ENCODE assay signal across 32 cellular contexts in genomic region chr2:19870792-19871191, GRCh38. TPM values are rescaled to one million over a fixed set of nuclear protein-coding genes. Genes with fewer than 3 reads are reported as not detected.
"Had no signal": no experiment of that assay in that cellular context is flagged by ENCODE, and none has a peak within 500 bp of the region (broad histone marks: within the 10 kb centered on the region; RNA-seq: fewer than 3 reads in every experiment).

No MANE protein-coding gene starts in this region.

- ATAC-seq: activated CD4-positive, CD25-positive, alpha-beta regulatory T cell treated with anti-CD3 and anti-CD28 coated beads, Interleukin-2, amount 50 U/mL, for 24 hours; activated CD8-positive, alpha-beta memory T cell treated with anti-CD3 and anti-CD28 coated beads, Interleukin-2, amount 10 ng/mL, durations not matched to agents 7 days and 5 days; activated CD8-positive, alpha-beta T cell treated with anti-CD3 and anti-CD28 coated beads for 36 hours; esophagus mucosa; T-helper 17 cell had no signal

- H3K27me3 ChIP-seq: ascending aorta, breast epithelium, colonic mucosa had no signal

- H3K27me3 Mint-ChIP-seq: activated B cell treated with CpG ODN at 0.5 μM for 24 hours; activated CD8-positive, alpha-beta memory T cell treated with anti-CD3 and anti-CD28 coated beads, Interleukin-2, amount 10 ng/mL, durations not matched to agents 7 days and 5 days; activated CD8-positive, alpha-beta T cell treated with anti-CD3 and anti-CD28 coated beads for 36 hours; activated naive CD8-positive, alpha-beta T cell treated with anti-CD3 and anti-CD28 coated beads, Interleukin-2, amount 10 ng/mL, durations not matched to agents 7 days and 5 days; T-helper 17 cell had no signal

- H3K36me3 ChIP-seq: ascending aorta, breast epithelium, cardiac muscle cell, colonic mucosa, WERI-Rb-1 had no signal

- H3K4me1 Mint-ChIP-seq: brain had no signal

- H3K27ac Mint-ChIP-seq: activated B cell treated with CpG ODN at 0.5 μM for 24 hours; activated CD8-positive, alpha-beta memory T cell treated with anti-CD3 and anti-CD28 coated beads, Interleukin-2, amount 10 ng/mL, durations not matched to agents 7 days and 5 days; activated CD8-positive, alpha-beta T cell treated with anti-CD3 and anti-CD28 coated beads for 36 hours; activated naive CD4-positive, alpha-beta T cell treated with anti-CD3 and anti-CD28 coated beads for 36 hours; activated naive CD8-positive, alpha-beta T cell treated with anti-CD3 and anti-CD28 coated beads, Interleukin-2, amount 10 ng/mL, durations not matched to agents 7 days and 5 days; activated T-helper 1 cell treated with anti-CD3 and anti-CD28 coated beads, Interleukin-12 subunit alpha, Interleukin-12 subunit beta, Interleukin-2, Interleukin-4 antibody, amounts not matched to agents 30 ng/mL and 10 ng/mL and 1 ng/mL, durations not matched to agents 14 hours and 24 hours and 36 hours; activated T-helper 2 cell treated with anti-CD3 and anti-CD28 coated beads, Interferon-gamma antibody, Interleukin-2, Interleukin-4, amounts not matched to agents 10 μg/mL and 5 μg/mL and 100 μg/mL, durations not matched to agents 14 hours and 24 hours and 36 hours; brain; endodermal cell; T-helper 2 cell treated with Interferon-gamma antibody and Interleukin-4, amounts not matched to agents 5 μg/mL and 100 μg/mL, for 36 hours had no signal

- H3K9me3 ChIP-seq: ascending aorta, breast epithelium, colonic mucosa had no signal

- H3K4me3 ChIP-seq: ascending aorta, breast epithelium, cardiac muscle cell, colonic mucosa, dorsolateral prefrontal cortex had no signal

- DNase-seq: activated B cell treated with CpG ODN at 0.5 μM for 24 hours; activated CD4-positive, alpha-beta T cell treated with anti-CD3 and anti-CD28 coated beads for 48 hours; activated CD4-positive, alpha-beta T cell treated with anti-CD3 and anti-CD28 coated beads, Interleukin-2, amount 50 U/mL, for 1 hour; activated CD4-positive, alpha-beta T cell treated with anti-CD3 and anti-CD28 coated beads, Interleukin-2, amount 50 U/mL, for 48 hours; activated CD8-positive, alpha-beta memory T cell treated with anti-CD3 and anti-CD28 coated beads, Interleukin-2, amount 10 ng/mL, durations not matched to agents 7 days and 5 days; activated CD8-positive, alpha-beta memory T cell treated with anti-CD3 and anti-CD28 coated beads, Interleukin-2, amount 50 U/mL, for 4 hours; activated CD8-positive, alpha-beta T cell treated with anti-CD3 and anti-CD28 coated beads for 36 hours; activated naive CD4-positive, alpha-beta T cell treated with anti-CD3 and anti-CD28 coated beads for 36 hours; activated naive CD8-positive, alpha-beta T cell treated with anti-CD3 and anti-CD28 coated beads, Interleukin-2, amount 10 ng/mL, durations not matched to agents 7 days and 5 days; activated T-cell treated with anti-CD3 and anti-CD28 coated beads, Interleukin-2, amount 50 U/mL, for 1 hour; activated T-cell treated with anti-CD3 and anti-CD28 coated beads, Interleukin-2, amount 50 U/mL, for 48 hours; central memory CD4-positive, alpha-beta T cell; cerebellar nuclear complex; colonic mucosa; dorsolateral prefrontal cortex; effector memory CD4-positive, alpha-beta T cell; endodermal cell; foreskin fibroblast; T-helper 1 cell; T-helper 17 cell; T1000; WERI-Rb-1 had no signal

- H3K27ac ChIP-seq: ascending aorta, breast epithelium, cardiac muscle cell, colonic mucosa, dorsolateral prefrontal cortex, WERI-Rb-1 had no signal

- FAIRE-seq: frontal cortex had no signal

- H3K4me1 ChIP-seq: ascending aorta, breast epithelium, colonic mucosa had no signal

- H3K36me3 Mint-ChIP-seq: brain had no signal

- H3K4me3 Mint-ChIP-seq: activated B cell treated with CpG ODN at 0.5 μM for 24 hours; activated CD8-positive, alpha-beta memory T cell treated with anti-CD3 and anti-CD28 coated beads, Interleukin-2, amount 10 ng/mL, durations not matched to agents 7 days and 5 days; activated CD8-positive, alpha-beta T cell treated with anti-CD3 and anti-CD28 coated beads for 36 hours; activated naive CD4-positive, alpha-beta T cell treated with anti-CD3 and anti-CD28 coated beads for 36 hours; brain; endodermal cell; T-helper 2 cell treated with Interferon-gamma antibody and Interleukin-4, amounts not matched to agents 5 μg/mL and 100 μg/mL, for 36 hours had no signal

- H3K9me3 Mint-ChIP-seq: activated B cell treated with CpG ODN at 0.5 μM for 24 hours; activated CD8-positive, alpha-beta T cell treated with anti-CD3 and anti-CD28 coated beads for 36 hours; activated naive CD4-positive, alpha-beta T cell treated with anti-CD3 and anti-CD28 coated beads for 36 hours; activated naive CD8-positive, alpha-beta T cell treated with anti-CD3 and anti-CD28 coated beads, Interleukin-2, amount 10 ng/mL, durations not matched to agents 7 days and 5 days; activated T-helper 1 cell treated with anti-CD3 and anti-CD28 coated beads, Interleukin-12 subunit alpha, Interleukin-12 subunit beta, Interleukin-2, Interleukin-4 antibody, amounts not matched to agents 30 ng/mL and 10 ng/mL and 1 ng/mL, durations not matched to agents 14 hours and 24 hours and 36 hours; activated T-helper 2 cell treated with anti-CD3 and anti-CD28 coated beads, Interferon-gamma antibody, Interleukin-2, Interleukin-4, amounts not matched to agents 10 μg/mL and 5 μg/mL and 100 μg/mL, durations not matched to agents 14 hours and 24 hours and 36 hours; endodermal cell; T-helper 2 cell treated with Interferon-gamma antibody and Interleukin-4, amounts not matched to agents 5 μg/mL and 100 μg/mL, for 36 hours had no signal

RNA-seq across cellular contexts. Expression of gene TTC32, which starts 31.0 kb away (rescaled TPM):
- total RNA-seq: ascending aorta had no signal
